ENCODE assay signal across 20 cellular contexts in genomic region chr1:30473920-30474817, GRCh38.
DNase-seq lines count a peak whose midpoint lies in the region; ATAC-seq and TF ChIP-seq lines count a peak whose summit lies in the region.
"Had no signal": no experiment of that assay in that cellular context is flagged by ENCODE, and none has a peak within 500 bp of the region (broad histone marks: within the 10 kb centered on the region; RNA-seq: fewer than 3 reads in every experiment).

No MANE protein-coding gene starts in this region.

- intact Hi-C loops in cardiac septum (cut with DNase I) = no loop called here
- intact Hi-C loops in right cardiac atrium (cut with DNase I) = no loop called here

- no peaks in the 10 kb centered on the region for H3K27me3 ChIP-seq in right cardiac atrium (ENCODE audit: control insufficient read depth, insufficient read depth)

- no peak for TF ChIP-seq CTCF in VCaP (conservative IDR thresholded peaks at IDR 0.05)

- no peaks in the 10 kb centered on the region for H3K9me3 ChIP-seq in right cardiac atrium (ENCODE audit: control insufficient read depth, low read length)
- H3K9me3 ChIP-seq: A549 had no signal

- ATAC-seq in right cardiac atrium (no peak), GM18907 (IDR thresholded peaks at IDR 0.05; ENCODE audit: unreplicated experiment) (no peak)
- ATAC-seq: A549 had no signal

- H3K27ac ChIP-seq in right cardiac atrium (ENCODE audit: low read length) (no peak overlapping the region), VCaP (peak overlapping the region; percentile 14; the same call in 1 of the 2 replicates)
- H3K27ac ChIP-seq: A549, C4-2B, HL-60, PC-9, SK-N-MC had no signal

- WGBS in right cardiac atrium = 76% methylated on average over 8 of the region's 8 CpGs

- H3K4me3 ChIP-seq in right cardiac atrium (ENCODE audit: low read length) = no peak overlapping the region
- H3K4me3 ChIP-seq: A549, PC-9, SK-N-MC had no signal

- peak; percentile 39 for DNase-seq in cardiac septum (ENCODE audit: low spot score)
- DNase-seq in right cardiac atrium = no peak
- DNase-seq in mesenteric fat pad (ENCODE audit: low spot score) = peak; percentile 72
- DNase-seq in central memory CD4-positive, alpha-beta T cell = no peak
- DNase-seq in NCI-H187 treated with DMSO at 0.1 percent for 48 hours (lab: John Stamatoyannopoulos, UW) = no peak
- DNase-seq in AML-193 (lab: John Stamatoyannopoulos, UW) = no peak
- DNase-seq: DMS 273 treated with DMSO at 0.1 percent for 48 hours, H7, MV-4-11, NCI-H1930, NCI-H510A, NCI-H82, PC-9, Right ventricle myocardium superior had no signal

- H3K4me1 ChIP-seq in right cardiac atrium (ENCODE audit: control insufficient read depth, insufficient read depth, low read length) = no peaks in the 10 kb centered on the region
- H3K4me1 ChIP-seq: A549 had no signal

Comparison
In these comparisons a context has a peak if more than half of its experiments do, and no peak if none do; other contexts are left out.
1. DNase-seq: peak in cardiac septum (single experiment) and mesenteric fat pad (single experiment); none in right cardiac atrium (0 of 3), central memory CD4-positive, alpha-beta T cell (single experiment), NCI-H187 treated with DMSO at 0.1 percent for 48 hours (single experiment) and AML-193 (0 of 2).